Comparison of ENCODE assay signal across 7 cellular contexts in the genomic region with DNA sequence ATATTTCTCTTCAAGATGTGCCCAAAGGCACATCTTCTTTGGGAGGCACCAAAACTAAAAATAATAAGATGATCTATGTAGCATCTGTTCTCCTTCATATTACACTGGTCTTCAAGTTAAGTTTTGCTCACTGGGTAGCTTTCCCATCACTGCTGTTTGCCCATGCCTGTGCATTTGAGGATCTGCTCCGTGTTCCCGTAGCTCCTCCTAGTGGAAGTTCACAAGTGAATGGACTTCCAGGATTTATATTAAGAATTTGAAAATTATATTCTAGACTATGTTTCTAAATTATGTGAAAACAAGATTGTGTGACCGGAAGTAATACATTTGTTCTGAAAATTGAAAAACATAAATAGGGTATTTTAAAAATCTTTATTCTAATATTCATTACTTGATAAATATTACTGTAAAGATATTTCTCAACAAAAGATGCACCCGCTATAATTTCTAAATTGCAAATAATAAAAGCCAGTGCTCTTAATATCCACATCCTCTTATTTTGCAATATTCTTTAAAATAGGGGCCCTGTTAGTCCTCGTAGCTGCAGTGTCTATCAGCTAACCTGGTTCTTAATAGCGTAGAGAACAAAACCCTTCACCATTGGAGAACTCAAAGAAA.
DNase-seq lines count a peak whose midpoint lies in the region; TF ChIP-seq lines count a peak whose summit lies in the region.

No MANE protein-coding gene starts in this region.

- TF ChIP-seq CTCF in fibroblast of lung (conservative IDR thresholded peaks at IDR 0.05 in 1 of 2, IDR thresholded peaks at IDR 0.05 in 1 of 2; ENCODE audit: low read depth in 1 of 2, low read length in 2 of 2): peak; percentile 61 to 66
- TF ChIP-seq CTCF in esophagus squamous epithelium (IDR thresholded peaks at IDR 0.05): peak in 2 of 6 experiments; percentile 7 to 25
- TF ChIP-seq CTCF in RWPE1 (conservative IDR thresholded peaks at IDR 0.05; ENCODE audit: low read depth): no peak

- H3K9me3 Mint-ChIP-seq in activated T-cell treated with anti-CD3 and anti-CD28 coated beads, Interleukin-2, amount 50 U/mL, for 24 hours: peaks cover 12% of the 10 kb centered on the region

- H2AFZ ChIP-seq in fibroblast of lung (ENCODE audit: low read length): no peak overlapping the region

- H3K27ac ChIP-seq in fibroblast of lung (ENCODE audit: insufficient read depth, low read length) (no peak overlapping the region), esophagus squamous epithelium (no peak overlapping the region), RWPE1 (no peak overlapping the region)

- no peak overlapping the region for H3K4me2 ChIP-seq in fibroblast of lung (ENCODE audit: extremely low read depth, insufficient read depth, low read length)

- intact Hi-C loops in esophagus squamous epithelium (cut with DNase I): no loop called here

- H3K27me3 Mint-ChIP-seq in activated T-cell treated with anti-CD3 and anti-CD28 coated beads, Interleukin-2, amount 50 U/mL, for 24 hours: no peaks in the 10 kb centered on the region

- no peaks in the 10 kb centered on the region for H3K36me3 Mint-ChIP-seq in activated T-cell treated with anti-CD3 and anti-CD28 coated beads, Interleukin-2, amount 50 U/mL, for 24 hours (ENCODE audit: low read depth)

- H3K27ac Mint-ChIP-seq in activated T-cell treated with anti-CD3 and anti-CD28 coated beads, Interleukin-2, amount 50 U/mL, for 24 hours: no peak overlapping the region

- 48 to 49% methylated on average over 6 of the region's 6 CpGs for WGBS in esophagus squamous epithelium, 2 donors

- H3K9me3 ChIP-seq in fibroblast of lung (ENCODE audit: control insufficient read depth, insufficient read depth, low read depth, low read length) (no peaks in the 10 kb centered on the region), esophagus squamous epithelium (no peaks in the 10 kb centered on the region)

- no peak overlapping the region for H3K4me3 Mint-ChIP-seq in activated T-cell treated with anti-CD3 and anti-CD28 coated beads, Interleukin-2, amount 50 U/mL, for 24 hours

- peak; percentile 3 for DNase-seq in GM04503 (ENCODE audit: low read depth)
- DNase-seq in OCI-M1 (lab: John Stamatoyannopoulos, UW): peak; percentile 65
- peak; percentile 10 to 72 for DNase-seq in fibroblast of lung (ENCODE audit: low read depth in 2 of 2)
- DNase-seq in skeletal muscle cell (ENCODE audit: low read depth): peak; percentile 16
- no peak for DNase-seq in esophagus squamous epithelium (lab: John Stamatoyannopoulos, UW)
- no peak for DNase-seq in RWPE1 (ENCODE audit: low spot score)
- DNase-seq in activated T-cell treated with anti-CD3 and anti-CD28 coated beads, Interleukin-2, amount 50 U/mL, for 24 hours: no peak

- H3K36me3 ChIP-seq in fibroblast of lung (ENCODE audit: control insufficient read depth, insufficient read depth, low read length): no peaks in the 10 kb centered on the region
- no peaks in the 10 kb centered on the region for H3K36me3 ChIP-seq in esophagus squamous epithelium

- no peaks in the 10 kb centered on the region for H3K79me2 ChIP-seq in fibroblast of lung (ENCODE audit: control insufficient read depth, insufficient read depth, low read length)

- CTCF ChIA-PET in RWPE1 (lab: Yijun Ruan, JAX): no interaction called here

- no peaks in the 10 kb centered on the region for H4K20me1 ChIP-seq in fibroblast of lung (ENCODE audit: control insufficient read depth, extremely low read depth, insufficient read depth, low read length)

- H3K4me3 ChIP-seq in fibroblast of lung (replicated peaks in 1 of 4; ENCODE audit: control extremely low read depth in 1 of 4, insufficient read depth in 1 of 4, low read depth in 3 of 4, low read length in 4 of 4) (no peak overlapping the region), skeletal muscle cell (ENCODE audit: low read depth, low read length) (no peak overlapping the region), esophagus squamous epithelium (no peak overlapping the region)

- TF ChIP-seq POLR2A in esophagus squamous epithelium (IDR thresholded peaks at IDR 0.05): no peak

- no peaks in the 10 kb centered on the region for H3K4me1 Mint-ChIP-seq in activated T-cell treated with anti-CD3 and anti-CD28 coated beads, Interleukin-2, amount 50 U/mL, for 24 hours (ENCODE audit: low read depth)

- H3K27me3 ChIP-seq in fibroblast of lung (ENCODE audit: control insufficient read depth, insufficient read depth, low read length): no peaks in the 10 kb centered on the region
- H3K27me3 ChIP-seq in esophagus squamous epithelium: no peaks in the 10 kb centered on the region

- POLR2A ChIA-PET in RWPE1 (lab: Yijun Ruan, JAX; ENCODE audit: low non-redundant PET): no interaction called here

- H3K4me1 ChIP-seq in fibroblast of lung (ENCODE audit: control insufficient read depth, extremely low read depth, insufficient read depth, low read length): no peaks in the 10 kb centered on the region
- no peaks in the 10 kb centered on the region for H3K4me1 ChIP-seq in esophagus squamous epithelium

- H3K9ac ChIP-seq in fibroblast of lung (ENCODE audit: insufficient read depth, low read length): no peak overlapping the region

Comparison
In these comparisons a context has a peak if more than half of its experiments do, and no peak if none do; other contexts are left out.
1. DNase-seq: peak in GM04503 (single experiment), OCI-M1 (single experiment), fibroblast of lung (2 of 2) and skeletal muscle cell (single experiment); none in esophagus squamous epithelium (single experiment), RWPE1 (single experiment) and activated T-cell treated with anti-CD3 and anti-CD28 coated beads, Interleukin-2, amount 50 U/mL, for 24 hours (single experiment).